ENCODE assay signal across 16 cellular contexts in genomic region chr5:54257366-54258118, GRCh38. TPM values are rescaled to one million over a fixed set of nuclear protein-coding genes. Genes with fewer than 3 reads are reported as not detected.
DNase-seq lines count a peak whose midpoint lies in the region; ATAC-seq and TF ChIP-seq lines count a peak whose summit lies in the region.
"Had no signal": no experiment of that assay in that cellular context is flagged by ENCODE, and none has a peak within 500 bp of the region (broad histone marks: within the 10 kb centered on the region; RNA-seq: fewer than 3 reads in every experiment).

No MANE protein-coding gene starts in this region.

- H3K27ac ChIP-seq in MM.1S (ENCODE audit: low read length) = no peak overlapping the region
- H3K27ac ChIP-seq: body of pancreas, dorsolateral prefrontal cortex, KMS-11, ovary had no signal

- H3K9ac ChIP-seq in MM.1S (ENCODE audit: low read length) (no peak overlapping the region), adipocyte (ENCODE audit: low read length) (no peak overlapping the region)
- H3K9ac ChIP-seq: KMS-11 had no signal

- peak; percentile 5 for DNase-seq in DMS79 treated with DMSO at 0.1 percent for 48 hours (lab: John Stamatoyannopoulos, UW)
- peak; percentile 51 for DNase-seq in MM.1S
- DNase-seq in adipocyte (ENCODE audit: low read depth) = peak; percentile 67
- no peak for DNase-seq in left lobe of liver (ENCODE audit: low spot score)
- no peak for DNase-seq in occipital lobe (lab: John Stamatoyannopoulos, UW)
- DNase-seq in Right ventricle myocardium superior = no peak
- DNase-seq in dermis blood vessel endothelial cell = no peak
- DNase-seq: activated CD4-positive, alpha-beta T cell treated with anti-CD3 and anti-CD28 coated beads for 36 hours; activated naive CD4-positive, alpha-beta T cell treated with Interleukin-2 at 50 U/mL for 16 hours; dorsolateral prefrontal cortex; left ventricle myocardium superior; NCI-H82; ovary; stimulated activated CD4-positive, alpha-beta T cell treated with anti-CD3 and anti-CD28 coated beads, Interleukin-4, amount 100 ng/mL, for 1 hour had no signal

- TF ChIP-seq CTCF in MM.1S (IDR thresholded peaks at IDR 0.05; ENCODE audit: low read length) = no peak

- no peaks in the 10 kb centered on the region for H3K27me3 ChIP-seq in MM.1S (replicated peaks; ENCODE audit: insufficient read depth, low read length)
- no peaks in the 10 kb centered on the region for H3K27me3 ChIP-seq in adipocyte (replicated peaks; ENCODE audit: control insufficient read depth, insufficient read depth, low read length)
- H3K27me3 ChIP-seq: body of pancreas, dorsolateral prefrontal cortex, ovary had no signal

- no peaks in the 10 kb centered on the region for H4K20me1 ChIP-seq in MM.1S (ENCODE audit: insufficient read depth, low read length)

- intact Hi-C loops in Right ventricle myocardium superior (cut with DNase I) = no loop called here

- H3K4me1 ChIP-seq in MM.1S (ENCODE audit: low read length) = peaks cover 27% of the 10 kb centered on the region
- peaks cover 3% of the 10 kb centered on the region for H3K4me1 ChIP-seq in adipocyte (ENCODE audit: control insufficient read depth, insufficient read depth, low read length)

- H3K4me3 ChIP-seq in MM.1S (ENCODE audit: low read length) = no peak overlapping the region
- no peak overlapping the region for H3K4me3 ChIP-seq in adipocyte (ENCODE audit: low read length)
- H3K4me3 ChIP-seq: body of pancreas, dorsolateral prefrontal cortex, ovary had no signal

- H3K4me2 ChIP-seq in MM.1S (ENCODE audit: low read depth, low read length) = peak overlapping the region; percentile 40; the same call in 1 of the 2 replicates
- H3K4me2 ChIP-seq: KMS-11 had no signal

- no peaks in the 10 kb centered on the region for H3K79me2 ChIP-seq in MM.1S (ENCODE audit: low read length)

- H3K9me2 ChIP-seq in MM.1S (replicated peaks; ENCODE audit: insufficient read depth, low read length) = no peaks in the 10 kb centered on the region

- no peaks in the 10 kb centered on the region for H3K9me3 ChIP-seq in MM.1S (replicated peaks; ENCODE audit: insufficient read depth, low read length)
- H3K9me3 ChIP-seq in adipocyte (ENCODE audit: control insufficient read depth, low read length) = no peaks in the 10 kb centered on the region
- H3K9me3 ChIP-seq: body of pancreas, ovary had no signal

- H3K36me3 ChIP-seq in MM.1S (replicated peaks; ENCODE audit: insufficient read depth, low read length) (no peaks in the 10 kb centered on the region), adipocyte (ENCODE audit: control insufficient read depth, insufficient read depth, low read length, severe bottlenecking) (no peaks in the 10 kb centered on the region)
- H3K36me3 ChIP-seq: ovary had no signal

- H3F3A ChIP-seq in MM.1S (ENCODE audit: insufficient read depth, low read length) = 0 out of 2 replicates have a peak, but pooled peaks cover 7% of the 10 kb centered on the region

- no peak overlapping the region for H2AFZ ChIP-seq in MM.1S (ENCODE audit: low read length)

- ATAC-seq in left lobe of liver (peak; percentile 42), Right ventricle myocardium superior (ENCODE audit: poor library complexity) (no peak)
- ATAC-seq: activated CD4-positive, alpha-beta T cell treated with anti-CD3 and anti-CD28 coated beads for 36 hours; body of pancreas; left ventricle myocardium superior had no signal

RNA-seq across cellular contexts. Expression of gene ARL15, which starts 52.8 kb away (rescaled TPM):
- 6.0 TPM for total RNA-seq in left lobe of liver
- 125 TPM for total RNA-seq in occipital lobe
- 20.3 TPM for total RNA-seq in Right ventricle myocardium superior
- total RNA-seq in dermis blood vessel endothelial cell = 70.6 and 82.2 TPM in 2 replicates

Comparison
In these comparisons a context has a peak if more than half of its experiments do, and no peak if none do; other contexts are left out.
1. DNase-seq: peak in DMS79 treated with DMSO at 0.1 percent for 48 hours (single experiment), MM.1S (single experiment) and adipocyte (single experiment); none in left lobe of liver (single experiment), occipital lobe (single experiment), Right ventricle myocardium superior (single experiment) and dermis blood vessel endothelial cell (single experiment).